1 cellular context compared by ENCODE assay signal in genomic region chr19:8373867-8374813, GRCh38.
TF ChIP-seq lines count a peak whose summit lies in the region.

No MANE protein-coding gene starts in this region.

TF ChIP-seq in HepG2, 621 proteins besides CTCF, POLR2A, EP300 and RAD21 (continued from another document and continues in another):
- peak; percentile 100 for TF ChIP-seq ZNF710 (CRISPR knock-in tag; IDR thresholded peaks at IDR 0.05; ENCODE audit: borderline replicate concordance)
- TF ChIP-seq FOXC1 (CRISPR knock-in tag; IDR thresholded peaks at IDR 0.05; ENCODE audit: borderline replicate concordance): peak; percentile 59; the same call in 1 of the 2 replicates
- peak; percentile 79 for TF ChIP-seq STAG1 (CRISPR knock-in tag; IDR thresholded peaks at IDR 0.05)
- TF ChIP-seq ZFP82 (CRISPR knock-in tag; IDR thresholded peaks at IDR 0.05; ENCODE audit: borderline replicate concordance): peak; percentile 85; the same call in 1 of the 2 replicates
- peak; percentile 79 for TF ChIP-seq ZNF891 (CRISPR knock-in tag; IDR thresholded peaks at IDR 0.05)
- peak; percentile 97 for TF ChIP-seq RCOR2 (CRISPR knock-in tag; IDR thresholded peaks at IDR 0.05)
- peak; percentile 71; the same call in 1 of the 2 replicates for TF ChIP-seq GATA4 (IDR thresholded peaks at IDR 0.05; ENCODE audit: borderline replicate concordance, low read depth)
- peak; percentile 99 for TF ChIP-seq ZBTB33 (CRISPR knock-in tag; IDR thresholded peaks at IDR 0.05)
- TF ChIP-seq TBP (CRISPR knock-in tag; IDR thresholded peaks at IDR 0.05): no peak
- TF ChIP-seq SMAD1 (CRISPR knock-in tag; IDR thresholded peaks at IDR 0.05; ENCODE audit: borderline replicate concordance, low read depth): no peak
- TF ChIP-seq SAP130 (CRISPR knock-in tag; IDR thresholded peaks at IDR 0.05; ENCODE audit: low read depth): peak; percentile 86
- 0 out of 2 replicates have a peak, but pooled peaks have one; percentile 36 for TF ChIP-seq ZNF292 (CRISPR knock-in tag; IDR thresholded peaks at IDR 0.05; ENCODE audit: borderline replicate concordance, low read depth)
- TF ChIP-seq MAFG (CRISPR knock-in tag; IDR thresholded peaks at IDR 0.05): no peak
- TF ChIP-seq TMF1 (CRISPR knock-in tag; IDR thresholded peaks at IDR 0.05; ENCODE audit: low read depth): 0 out of 2 replicates have a peak, but pooled peaks have one; percentile 8
- TF ChIP-seq ATF3 (CRISPR knock-in tag; IDR thresholded peaks at IDR 0.05): peak; percentile 19; the same call in 1 of the 2 replicates
- peak; percentile 41; the same call in 1 of the 2 replicates for TF ChIP-seq MNT (IDR thresholded peaks at IDR 0.05)
- no peak for TF ChIP-seq DNMT3B (CRISPR knock-in tag; conservative IDR thresholded peaks at IDR 0.05)
- peak; percentile 61; the same call in 1 of the 2 replicates for TF ChIP-seq ZSCAN31 (CRISPR knock-in tag; IDR thresholded peaks at IDR 0.05; ENCODE audit: low read depth)
- peak; percentile 90 for TF ChIP-seq FOXO1 (CRISPR knock-in tag; IDR thresholded peaks at IDR 0.05)
- peak; percentile 61; the same call in 1 of the 2 replicates for TF ChIP-seq SSRP1 (CRISPR knock-in tag; IDR thresholded peaks at IDR 0.05)
- no peak for TF ChIP-seq MLLT10 (CRISPR knock-in tag; IDR thresholded peaks at IDR 0.05)
- TF ChIP-seq, protein P1, sequence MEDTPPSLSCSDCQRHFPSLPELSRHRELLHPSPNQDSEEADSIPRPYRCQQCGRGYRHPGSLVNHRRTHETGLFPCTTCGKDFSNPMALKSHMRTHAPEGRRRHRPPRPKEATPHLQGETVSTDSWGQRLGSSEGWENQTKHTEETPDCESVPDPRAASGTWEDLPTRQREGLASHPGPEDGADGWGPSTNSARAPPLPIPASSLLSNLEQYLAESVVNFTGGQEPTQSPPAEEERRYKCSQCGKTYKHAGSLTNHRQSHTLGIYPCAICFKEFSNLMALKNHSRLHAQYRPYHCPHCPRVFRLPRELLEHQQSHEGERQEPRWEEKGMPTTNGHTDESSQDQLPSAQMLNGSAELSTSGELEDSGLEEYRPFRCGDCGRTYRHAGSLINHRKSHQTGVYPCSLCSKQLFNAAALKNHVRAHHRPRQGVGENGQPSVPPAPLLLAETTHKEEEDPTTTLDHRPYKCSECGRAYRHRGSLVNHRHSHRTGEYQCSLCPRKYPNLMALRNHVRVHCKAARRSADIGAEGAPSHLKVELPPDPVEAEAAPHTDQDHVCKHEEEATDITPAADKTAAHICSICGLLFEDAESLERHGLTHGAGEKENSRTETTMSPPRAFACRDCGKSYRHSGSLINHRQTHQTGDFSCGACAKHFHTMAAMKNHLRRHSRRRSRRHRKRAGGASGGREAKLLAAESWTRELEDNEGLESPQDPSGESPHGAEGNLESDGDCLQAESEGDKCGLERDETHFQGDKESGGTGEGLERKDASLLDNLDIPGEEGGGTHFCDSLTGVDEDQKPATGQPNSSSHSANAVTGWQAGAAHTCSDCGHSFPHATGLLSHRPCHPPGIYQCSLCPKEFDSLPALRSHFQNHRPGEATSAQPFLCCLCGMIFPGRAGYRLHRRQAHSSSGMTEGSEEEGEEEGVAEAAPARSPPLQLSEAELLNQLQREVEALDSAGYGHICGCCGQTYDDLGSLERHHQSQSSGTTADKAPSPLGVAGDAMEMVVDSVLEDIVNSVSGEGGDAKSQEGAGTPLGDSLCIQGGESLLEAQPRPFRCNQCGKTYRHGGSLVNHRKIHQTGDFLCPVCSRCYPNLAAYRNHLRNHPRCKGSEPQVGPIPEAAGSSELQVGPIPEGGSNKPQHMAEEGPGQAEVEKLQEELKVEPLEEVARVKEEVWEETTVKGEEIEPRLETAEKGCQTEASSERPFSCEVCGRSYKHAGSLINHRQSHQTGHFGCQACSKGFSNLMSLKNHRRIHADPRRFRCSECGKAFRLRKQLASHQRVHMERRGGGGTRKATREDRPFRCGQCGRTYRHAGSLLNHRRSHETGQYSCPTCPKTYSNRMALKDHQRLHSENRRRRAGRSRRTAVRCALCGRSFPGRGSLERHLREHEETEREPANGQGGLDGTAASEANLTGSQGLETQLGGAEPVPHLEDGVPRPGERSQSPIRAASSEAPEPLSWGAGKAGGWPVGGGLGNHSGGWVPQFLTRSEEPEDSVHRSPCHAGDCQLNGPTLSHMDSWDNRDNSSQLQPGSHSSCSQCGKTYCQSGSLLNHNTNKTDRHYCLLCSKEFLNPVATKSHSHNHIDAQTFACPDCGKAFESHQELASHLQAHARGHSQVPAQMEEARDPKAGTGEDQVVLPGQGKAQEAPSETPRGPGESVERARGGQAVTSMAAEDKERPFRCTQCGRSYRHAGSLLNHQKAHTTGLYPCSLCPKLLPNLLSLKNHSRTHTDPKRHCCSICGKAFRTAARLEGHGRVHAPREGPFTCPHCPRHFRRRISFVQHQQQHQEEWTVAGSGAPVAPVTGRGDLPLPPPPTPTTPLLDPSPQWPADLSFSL (CRISPR knock-in tag; IDR thresholded peaks at IDR 0.05): 0 out of 2 replicates have a peak, but pooled peaks have one; percentile 35
- TF ChIP-seq ZNF143 (CRISPR knock-in tag; IDR thresholded peaks at IDR 0.05): peak; percentile 27; the same call in 1 of the 2 replicates
- peak; percentile 37; the same call in 1 of the 2 replicates for TF ChIP-seq NFKB2 (CRISPR knock-in tag; IDR thresholded peaks at IDR 0.05; ENCODE audit: borderline replicate concordance)
- no peak for TF ChIP-seq NBN (conservative IDR thresholded peaks at IDR 0.05)
- no peak for TF ChIP-seq CREB1 (IDR thresholded peaks at IDR 0.05)
- peak; percentile 72 for TF ChIP-seq CREB1 (CRISPR knock-in tag; IDR thresholded peaks at IDR 0.05)
- TF ChIP-seq NFIC (IDR thresholded peaks at IDR 0.05; ENCODE audit: low read length): peak; percentile 75; the same call in 1 of the 2 replicates
- TF ChIP-seq, protein P2, sequence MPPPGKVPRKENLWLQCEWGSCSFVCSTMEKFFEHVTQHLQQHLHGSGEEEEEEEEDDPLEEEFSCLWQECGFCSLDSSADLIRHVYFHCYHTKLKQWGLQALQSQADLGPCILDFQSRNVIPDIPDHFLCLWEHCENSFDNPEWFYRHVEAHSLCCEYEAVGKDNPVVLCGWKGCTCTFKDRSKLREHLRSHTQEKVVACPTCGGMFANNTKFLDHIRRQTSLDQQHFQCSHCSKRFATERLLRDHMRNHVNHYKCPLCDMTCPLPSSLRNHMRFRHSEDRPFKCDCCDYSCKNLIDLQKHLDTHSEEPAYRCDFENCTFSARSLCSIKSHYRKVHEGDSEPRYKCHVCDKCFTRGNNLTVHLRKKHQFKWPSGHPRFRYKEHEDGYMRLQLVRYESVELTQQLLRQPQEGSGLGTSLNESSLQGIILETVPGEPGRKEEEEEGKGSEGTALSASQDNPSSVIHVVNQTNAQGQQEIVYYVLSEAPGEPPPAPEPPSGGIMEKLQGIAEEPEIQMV (CRISPR knock-in tag; IDR thresholded peaks at IDR 0.05; ENCODE audit: low read depth): peak; percentile 27; the same call in 1 of the 2 replicates
- TF ChIP-seq HOXA3 (CRISPR knock-in tag; IDR thresholded peaks at IDR 0.05): peak; percentile 85
- TF ChIP-seq, protein P3, sequence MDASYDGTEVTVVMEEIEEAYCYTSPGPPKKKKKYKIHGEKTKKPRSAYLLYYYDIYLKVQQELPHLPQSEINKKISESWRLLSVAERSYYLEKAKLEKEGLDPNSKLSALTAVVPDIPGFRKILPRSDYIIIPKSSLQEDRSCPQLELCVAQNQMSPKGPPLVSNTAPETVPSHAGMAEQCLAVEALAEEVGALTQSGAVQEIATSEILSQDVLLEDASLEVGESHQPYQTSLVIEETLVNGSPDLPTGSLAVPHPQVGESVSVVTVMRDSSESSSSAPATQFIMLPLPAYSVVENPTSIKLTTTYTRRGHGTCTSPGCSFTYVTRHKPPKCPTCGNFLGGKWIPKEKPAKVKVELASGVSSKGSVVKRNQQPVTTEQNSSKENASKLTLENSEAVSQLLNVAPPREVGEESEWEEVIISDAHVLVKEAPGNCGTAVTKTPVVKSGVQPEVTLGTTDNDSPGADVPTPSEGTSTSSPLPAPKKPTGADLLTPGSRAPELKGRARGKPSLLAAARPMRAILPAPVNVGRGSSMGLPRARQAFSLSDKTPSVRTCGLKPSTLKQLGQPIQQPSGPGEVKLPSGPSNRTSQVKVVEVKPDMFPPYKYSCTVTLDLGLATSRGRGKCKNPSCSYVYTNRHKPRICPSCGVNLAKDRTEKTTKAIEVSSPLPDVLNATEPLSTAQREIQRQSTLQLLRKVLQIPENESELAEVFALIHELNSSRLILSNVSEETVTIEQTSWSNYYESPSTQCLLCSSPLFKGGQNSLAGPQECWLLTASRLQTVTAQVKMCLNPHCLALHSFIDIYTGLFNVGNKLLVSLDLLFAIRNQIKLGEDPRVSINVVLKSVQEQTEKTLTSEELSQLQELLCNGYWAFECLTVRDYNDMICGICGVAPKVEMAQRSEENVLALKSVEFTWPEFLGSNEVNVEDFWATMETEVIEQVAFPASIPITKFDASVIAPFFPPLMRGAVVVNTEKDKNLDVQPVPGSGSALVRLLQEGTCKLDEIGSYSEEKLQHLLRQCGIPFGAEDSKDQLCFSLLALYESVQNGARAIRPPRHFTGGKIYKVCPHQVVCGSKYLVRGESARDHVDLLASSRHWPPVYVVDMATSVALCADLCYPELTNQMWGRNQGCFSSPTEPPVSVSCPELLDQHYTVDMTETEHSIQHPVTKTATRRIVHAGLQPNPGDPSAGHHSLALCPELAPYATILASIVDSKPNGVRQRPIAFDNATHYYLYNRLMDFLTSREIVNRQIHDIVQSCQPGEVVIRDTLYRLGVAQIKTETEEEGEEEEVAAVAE (CRISPR knock-in tag; IDR thresholded peaks at IDR 0.05; ENCODE audit: borderline replicate concordance): 0 out of 2 replicates have a peak, but pooled peaks have one; percentile 72
- TF ChIP-seq KLF16 (CRISPR knock-in tag; IDR thresholded peaks at IDR 0.05): peak in 1 of 2 experiments; percentile 83; a peak in 1 of 4 replicates
- TF ChIP-seq ZNF3 (CRISPR knock-in tag; IDR thresholded peaks at IDR 0.05): no peak
- TF ChIP-seq ZNF691 (CRISPR knock-in tag; IDR thresholded peaks at IDR 0.05; ENCODE audit: borderline replicate concordance, low read depth): 0 out of 2 replicates have a peak, but pooled peaks have one; percentile 34
- peak; percentile 98 for TF ChIP-seq ZNF121 (CRISPR knock-in tag; IDR thresholded peaks at IDR 0.05)
- peak; percentile 76; the same call in 1 of the 2 replicates for TF ChIP-seq TARDBP (CRISPR knock-in tag; IDR thresholded peaks at IDR 0.05)
- peak; percentile 93 for TF ChIP-seq MED1 (CRISPR knock-in tag; IDR thresholded peaks at IDR 0.05)
- TF ChIP-seq ZSCAN21 (CRISPR knock-in tag; IDR thresholded peaks at IDR 0.05; ENCODE audit: borderline replicate concordance): peak; percentile 44; the same call in 1 of the 2 replicates
